Comparison of ENCODE assay signal across 16 cellular contexts in genomic region chr11:124916370-124916710, GRCh38. TPM values are rescaled to one million over a fixed set of nuclear protein-coding genes. Genes with fewer than 3 reads are reported as not detected.
DNase-seq lines count a peak whose midpoint lies in the region; ATAC-seq, FAIRE-seq and TF ChIP-seq lines count a peak whose summit lies in the region.
"Had no signal": no experiment of that assay in that cellular context is flagged by ENCODE, and none has a peak within 500 bp of the region (broad histone marks: within the 10 kb centered on the region; RNA-seq: fewer than 3 reads in every experiment).

No MANE protein-coding gene starts in this region.

- H3K36me3 Mint-ChIP-seq in osteocyte (ENCODE audit: unreplicated experiment) = no peaks in the 10 kb centered on the region

- in situ Hi-C loops in HepG2 (cut with HindIII; ENCODE audit: extremely low pct_ligation_motif_present, low pct_unique_long_range_greater_than_20kb) = no loop called here

- POLR2A ChIA-PET in HepG2 (lab: Yijun Ruan, JAX) (interaction anchor here (1.4 kb wide), 1 partner anchor 38 kb away, joined by 3 read pairs; the partner anchor contains the start of gene CCDC15), endothelial cell of umbilical vein (lab: Charles Lee) (interaction anchor here (1.2 kb wide), 1 partner anchor 16 kb away, joined by 5 read pairs; no protein-coding TSS in a partner anchor)

- H3K4me2 ChIP-seq in HepG2 (ENCODE audit: low read depth, low read length) = no peak overlapping the region
- peak overlapping the region; percentile 54 for H3K4me2 ChIP-seq in endothelial cell of umbilical vein (ENCODE audit: insufficient read depth, low read length)

- H3K27me3 Mint-ChIP-seq in osteocyte (ENCODE audit: unreplicated experiment) = no peaks in the 10 kb centered on the region

- H3K4me1 ChIP-seq in HepG2 (ENCODE audit: insufficient read depth, low read length) (peaks cover 19% of the 10 kb centered on the region), right lobe of liver (peaks cover 0 to 14% (median 0%) of the 10 kb centered on the region in 4 donors), endothelial cell of umbilical vein (ENCODE audit: control insufficient read depth, extremely low read depth, insufficient read depth, low read length) (peaks cover 17% of the 10 kb centered on the region), upper lobe of left lung (peaks cover 0 to 13% (median 8%) of the 10 kb centered on the region in 4 donors)

- intact Hi-C loops in HepG2 (cut with micrococcal nuclease; ENCODE audit: unreplicated experiment) (no loop called here), right lobe of liver (cut with DNase I) (no loop called here), endothelial cell of umbilical vein (cut with micrococcal nuclease) (no loop called here)

- no peak for DNase-seq in HepG2 (ENCODE audit: low spot score)
- DNase-seq in right lobe of liver = no peak
- no peak for DNase-seq in endothelial cell of umbilical vein (ENCODE audit: low read depth, low spot score)
- DNase-seq in osteocyte (ENCODE audit: extremely low spot score, unreplicated experiment) = peak; percentile 75
- no peak for DNase-seq in upper lobe of left lung
- no peak for DNase-seq in T-helper 2 cell
- DNase-seq in AG20443 (ENCODE audit: low spot score) = no peak
- DNase-seq: Calu3, HFFc6 had no signal

- TF ChIP-seq EP300 in HepG2 (IDR thresholded peaks at IDR 0.05; ENCODE audit: low read depth in 2 of 2, low read length in 2 of 2) = no peak
- no peak for TF ChIP-seq EP300 in HepG2 (CRISPR knock-in tag; IDR thresholded peaks at IDR 0.05; ENCODE audit: borderline replicate concordance)
- no peak for TF ChIP-seq EP300 in upper lobe of left lung (IDR thresholded peaks at IDR 0.05)

- no peak overlapping the region for H2AFZ ChIP-seq in HepG2 (ENCODE audit: low read length)
- no peak overlapping the region for H2AFZ ChIP-seq in endothelial cell of umbilical vein (ENCODE audit: low read depth, low read length)

- no peak for TF ChIP-seq RAD21 in HepG2 (CRISPR knock-in tag; IDR thresholded peaks at IDR 0.05)

- no peaks in the 10 kb centered on the region for H3K79me2 ChIP-seq in HepG2 (ENCODE audit: insufficient read depth, low read length)
- no peaks in the 10 kb centered on the region for H3K79me2 ChIP-seq in endothelial cell of umbilical vein (ENCODE audit: control insufficient read depth, insufficient read depth, low read length)

- H3K9me3 ChIP-seq in HepG2 (ENCODE audit: low read length) = peaks cover 11% of the 10 kb centered on the region
- no peaks in the 10 kb centered on the region for H3K9me3 ChIP-seq in right lobe of liver
- no peaks in the 10 kb centered on the region for H3K9me3 ChIP-seq in endothelial cell of umbilical vein (replicated peaks; ENCODE audit: control insufficient read depth, insufficient read depth, low read length)
- H3K9me3 ChIP-seq in upper lobe of left lung = peaks cover 0 to 8% (median 0%) of the 10 kb centered on the region in 4 donors

- no peak for TF ChIP-seq POLR2A in HepG2 (IDR thresholded peaks at IDR 0.05; ENCODE audit: insufficient read depth in 1 of 2, low read depth in 2 of 2, low read length in 2 of 2)
- no peak for TF ChIP-seq POLR2A in right lobe of liver (IDR thresholded peaks at IDR 0.05)
- TF ChIP-seq POLR2A in endothelial cell of umbilical vein (IDR thresholded peaks at IDR 0.05; ENCODE audit: low read depth, low read length) = no peak
- TF ChIP-seq POLR2A in upper lobe of left lung (IDR thresholded peaks at IDR 0.05) = no peak

- H3K9ac ChIP-seq in HepG2 (ENCODE audit: insufficient read depth, low read depth, low read length) = no peak overlapping the region
- H3K9ac ChIP-seq in endothelial cell of umbilical vein (replicated peaks; ENCODE audit: extremely low read depth, insufficient read depth, low read length) = no peak overlapping the region

- no peak overlapping the region for H3K27ac Mint-ChIP-seq in osteocyte (ENCODE audit: unreplicated experiment)
- H3K27ac Mint-ChIP-seq: CD4-positive, alpha-beta T cell had no signal

- no peak for FAIRE-seq in HepG2 (lab: Jason Lieb, UNC)
- FAIRE-seq in endothelial cell of umbilical vein (lab: Jason Lieb, UNC) = no peak

- peaks cover 16% of the 10 kb centered on the region for H3K9me3 Mint-ChIP-seq in osteocyte (ENCODE audit: unreplicated experiment)

- dilution Hi-C loops in endothelial cell of umbilical vein (cut with MboI; ENCODE audit: extremely low pct_ligation_motif_present, low sequenced_read_pairs) = no loop called here

- H3K4me3 ChIP-seq in HepG2 (replicated peaks in 1 of 3; ENCODE audit: insufficient read depth in 1 of 3, low read depth in 2 of 3, low read length in 3 of 3) = no peak overlapping the region
- H3K4me3 ChIP-seq in right lobe of liver = no peak overlapping the region
- no peak overlapping the region for H3K4me3 ChIP-seq in endothelial cell of umbilical vein (replicated peaks in 1 of 3; ENCODE audit: insufficient read depth in 1 of 3, low read depth in 1 of 3, low read length in 3 of 3)
- H3K4me3 ChIP-seq in upper lobe of left lung = no peak overlapping the region

- no peak overlapping the region for H3K27ac ChIP-seq in HepG2 (ENCODE audit: extremely low read length, insufficient read depth, low read length)
- H3K27ac ChIP-seq in right lobe of liver = no peak overlapping the region
- H3K27ac ChIP-seq in endothelial cell of umbilical vein (ENCODE audit: insufficient read depth, low read depth, low read length) = peak overlapping the region; percentile 83
- H3K27ac ChIP-seq in upper lobe of left lung = peak overlapping the region in 1 of 4 donors; percentile 52
- H3K27ac ChIP-seq: 22Rv1, HL-60 had no signal

- H3K9me1 ChIP-seq in endothelial cell of umbilical vein (replicated peaks; ENCODE audit: control insufficient read depth, extremely low read depth, insufficient read depth, low read length) = no peaks in the 10 kb centered on the region

- peak; percentile 60 for ATAC-seq in HepG2
- no peak for ATAC-seq in right lobe of liver
- no peak for ATAC-seq in GM18511 (IDR thresholded peaks at IDR 0.05; ENCODE audit: unreplicated experiment)
- ATAC-seq in upper lobe of left lung (ENCODE audit: low FRiP score in 2 of 2) = no peak

- CTCF ChIA-PET in HepG2 (lab: Yijun Ruan, JAX; ENCODE audit: low intra/inter-chr PET ratio, low total read pairs) = no interaction called here
- CTCF ChIA-PET in endothelial cell of umbilical vein (lab: Charles Lee) = interaction anchor here (1.3 to 2.4 kb wide), 6 partner anchors 10 to 177 kb away, joined by 3 to 14 read pairs (median 3); partner anchors contain the start of genes NRGN and ROBO4

- H3K4me1 Mint-ChIP-seq in osteocyte (ENCODE audit: unreplicated experiment) = peaks cover 4% of the 10 kb centered on the region

- TF ChIP-seq CTCF in HepG2 (CRISPR knock-in tag; IDR thresholded peaks at IDR 0.05) = no peak
- TF ChIP-seq CTCF in right lobe of liver (IDR thresholded peaks at IDR 0.05) = no peak
- no peak for TF ChIP-seq CTCF in endothelial cell of umbilical vein (IDR thresholded peaks at IDR 0.05; ENCODE audit: extremely low read depth in 1 of 2, insufficient read depth in 1 of 2, low read depth in 1 of 2, low read length in 2 of 2)
- no peak for TF ChIP-seq CTCF in osteocyte (IDR thresholded peaks at IDR 0.05)
- no peak for TF ChIP-seq CTCF in upper lobe of left lung (IDR thresholded peaks at IDR 0.05)

- H3K27me3 ChIP-seq in HepG2 (ENCODE audit: control insufficient read depth in 1 of 2, insufficient read depth in 2 of 2, low read length in 2 of 2) (no peaks in the 10 kb centered on the region), right lobe of liver (no peaks in the 10 kb centered on the region), endothelial cell of umbilical vein (ENCODE audit: control insufficient read depth in 2 of 2, insufficient read depth in 2 of 2, low read length in 2 of 2) (no peaks in the 10 kb centered on the region), upper lobe of left lung (no peaks in the 10 kb centered on the region)

- BruUV-seq in HepG2 (replicated peaks; lab: Mats Ljungman, UMichigan) (no TSS peak), endothelial cell of umbilical vein (replicated peaks; lab: Mats Ljungman, UMichigan) (TSS peak; percentile 86)

- no peak overlapping the region for H3K4me3 Mint-ChIP-seq in osteocyte (ENCODE audit: unreplicated experiment)
- H3K4me3 Mint-ChIP-seq: CD4-positive, alpha-beta T cell; HFFc6 had no signal

- H4K20me1 ChIP-seq in HepG2 (ENCODE audit: insufficient read depth, low read length) (no peaks in the 10 kb centered on the region), endothelial cell of umbilical vein (replicated peaks; ENCODE audit: control insufficient read depth, extremely low read depth, insufficient read depth, low read length) (no peaks in the 10 kb centered on the region)

- peaks cover 0 to 1% of the 10 kb centered on the region in 2 experiments; a peak in 2 of 5 replicates for H3K36me3 ChIP-seq in HepG2 (replicated peaks in 1 of 2; ENCODE audit: control insufficient read depth in 1 of 2, insufficient read depth in 2 of 2, low read length in 2 of 2)
- H3K36me3 ChIP-seq in right lobe of liver = no peaks in the 10 kb centered on the region
- H3K36me3 ChIP-seq in endothelial cell of umbilical vein (ENCODE audit: control insufficient read depth in 2 of 2, extremely low read depth in 1 of 2, insufficient read depth in 2 of 2, low read length in 2 of 2) = no peaks in the 10 kb centered on the region
- no peaks in the 10 kb centered on the region for H3K36me3 ChIP-seq in upper lobe of left lung

RNA-seq across cellular contexts. Expression of gene HEPN1, which starts 2.7 kb away (rescaled TPM):
- total RNA-seq in HepG2 (2016; rRNA removed; fragmentation: Illumina TruSeq; extraction: Trizol) (not detected in 2 replicates), right lobe of liver (under 1 TPM in 1 of 6 experiments, not detected in 5; 0.18 TPM), endothelial cell of umbilical vein (not detected in 2 replicates), osteocyte (not detected in 2 replicates), upper lobe of left lung (not detected)
- total RNA-seq in HepG2 (2016; cell fraction: cytosol; rRNA removed; fragmentation: Illumina TruSeq; extraction: Trizol; ENCODE audit: low read depth) = not detected in 2 replicates
- not detected in 2 replicates for total RNA-seq in HepG2 (2016; cell fraction: insoluble cytoplasmic fraction; rRNA removed; fragmentation: Illumina TruSeq; extraction: Trizol)
- total RNA-seq in HepG2 (2016; cell fraction: membrane; rRNA removed; fragmentation: Illumina TruSeq; extraction: Trizol) = not detected in 2 replicates
- not detected in 2 replicates for total RNA-seq in HepG2 (2016; cell fraction: nucleus; rRNA removed; fragmentation: Illumina TruSeq; extraction: Trizol)
- polyA plus RNA-seq in HepG2 (2011; rRNA removed) (not detected in 2 replicates), endothelial cell of umbilical vein (not detected in 2 replicates)
- not detected in 2 replicates for polyA plus RNA-seq in HepG2 (2011; cell fraction: cytosol; rRNA removed)
- polyA plus RNA-seq in HepG2 (2011; cell fraction: nucleus; rRNA removed) = not detected in 2 replicates
- 34.1 and 38.2 TPM in 2 replicates for polyA plus RNA-seq in HepG2 (2012)
- not detected in 2 replicates for polyA plus RNA-seq in HepG2 (2016; cell fraction: cytosol; fragmentation: Illumina TruSeq; extraction: Trizol; ENCODE audit: low read depth)
- not detected in 2 replicates for polyA plus RNA-seq in HepG2 (2016; cell fraction: insoluble cytoplasmic fraction; fragmentation: Illumina TruSeq; extraction: Trizol; ENCODE audit: low read depth)
- not detected in 2 replicates for polyA plus RNA-seq in HepG2 (2016; cell fraction: membrane; fragmentation: Illumina TruSeq; extraction: Trizol; ENCODE audit: low read depth)
- polyA plus RNA-seq in HepG2 (2016; cell fraction: nucleus; fragmentation: Illumina TruSeq; extraction: Trizol; ENCODE audit: insufficient read depth, low read depth) = not detected in 2 replicates
- not detected in 2 replicates for polyA minus RNA-seq in HepG2 (2011; rRNA and poly(A)+ RNA removed; ENCODE audit: low replicate concordance)
- polyA minus RNA-seq in HepG2 (2011; cell fraction: cytosol; rRNA and poly(A)+ RNA removed) = 0.70 TPM in 1 of 2 replicates, not detected in the other
- polyA minus RNA-seq in HepG2 (2011; cell fraction: nucleus; rRNA and poly(A)+ RNA removed) = 0.26 TPM in 1 of 2 replicates, not detected in the other
- polyA plus RNA-seq in endothelial cell of umbilical vein (2011; cell fraction: cytosol; rRNA removed) = not detected in 2 replicates
- polyA plus RNA-seq in endothelial cell of umbilical vein (2011; cell fraction: nucleus; rRNA removed) = not detected in 2 replicates
- polyA plus RNA-seq in endothelial cell of umbilical vein (2012) = not detected in 2 replicates
- not detected in 2 replicates for polyA minus RNA-seq in endothelial cell of umbilical vein
- not detected for polyA minus RNA-seq in endothelial cell of umbilical vein (2011; cell fraction: cytosol; rRNA and poly(A)+ RNA removed)
- polyA minus RNA-seq in endothelial cell of umbilical vein (2011; cell fraction: nucleus; rRNA and poly(A)+ RNA removed) = not detected in 2 replicates
- total RNA-seq: A673; Calu3; CD4-positive, alpha-beta T cell; Daoy; H4; HFFc6 had no signal

RNA-seq across cellular contexts. Expression of gene ROBO4, which starts 18.7 kb away (rescaled TPM):
- 0.07 TPM in 1 of 2 replicates, not detected in the other for total RNA-seq in HepG2 (2016; rRNA removed; fragmentation: Illumina TruSeq; extraction: Trizol)
- not detected in 2 replicates for total RNA-seq in HepG2 (2016; cell fraction: cytosol; rRNA removed; fragmentation: Illumina TruSeq; extraction: Trizol; ENCODE audit: low read depth)
- not detected in 2 replicates for total RNA-seq in HepG2 (2016; cell fraction: insoluble cytoplasmic fraction; rRNA removed; fragmentation: Illumina TruSeq; extraction: Trizol)
- not detected in 2 replicates for total RNA-seq in HepG2 (2016; cell fraction: membrane; rRNA removed; fragmentation: Illumina TruSeq; extraction: Trizol)
- total RNA-seq in HepG2 (2016; cell fraction: nucleus; rRNA removed; fragmentation: Illumina TruSeq; extraction: Trizol) = not detected in 2 replicates
- polyA plus RNA-seq in HepG2 (2011; rRNA removed) = 0.47 and 1.1 TPM in 2 replicates
- 0.21 and 0.60 TPM in 2 replicates for polyA plus RNA-seq in HepG2 (2011; cell fraction: cytosol; rRNA removed)
- polyA plus RNA-seq in HepG2 (2011; cell fraction: nucleus; rRNA removed) = 4.1 and 9.2 TPM in 2 replicates
- polyA plus RNA-seq in HepG2 (2012) = 2.2 and 2.4 TPM in 2 replicates
- not detected in 2 replicates for polyA plus RNA-seq in HepG2 (2016; cell fraction: cytosol; fragmentation: Illumina TruSeq; extraction: Trizol; ENCODE audit: low read depth)
- not detected in 2 replicates for polyA plus RNA-seq in HepG2 (2016; cell fraction: insoluble cytoplasmic fraction; fragmentation: Illumina TruSeq; extraction: Trizol; ENCODE audit: low read depth)
- polyA plus RNA-seq in HepG2 (2016; cell fraction: membrane; fragmentation: Illumina TruSeq; extraction: Trizol; ENCODE audit: low read depth) = not detected in 2 replicates
- 0.51 and 0.55 TPM in 2 replicates for polyA plus RNA-seq in HepG2 (2016; cell fraction: nucleus; fragmentation: Illumina TruSeq; extraction: Trizol; ENCODE audit: insufficient read depth, low read depth)
- 6.3 TPM in 1 of 2 replicates, not detected in the other for polyA minus RNA-seq in HepG2 (2011; rRNA and poly(A)+ RNA removed; ENCODE audit: low replicate concordance)
- polyA minus RNA-seq in HepG2 (2011; cell fraction: cytosol; rRNA and poly(A)+ RNA removed) = 2.1 and 2.7 TPM in 2 replicates
- 3.7 and 7.2 TPM in 2 replicates for polyA minus RNA-seq in HepG2 (2011; cell fraction: nucleus; rRNA and poly(A)+ RNA removed)
- 10 to 100 TPM in 3 of 6 experiments, 1 to 10 TPM in 3; 3.6 to 18.8 (median 9.0) TPM for total RNA-seq in right lobe of liver
- 464 and 474 TPM in 2 replicates for total RNA-seq in endothelial cell of umbilical vein
- polyA plus RNA-seq in endothelial cell of umbilical vein = 260 and 346 TPM in 2 replicates
- 115 and 131 TPM in 2 replicates for polyA plus RNA-seq in endothelial cell of umbilical vein (2011; cell fraction: cytosol; rRNA removed)
- 309 and 459 TPM in 2 replicates for polyA plus RNA-seq in endothelial cell of umbilical vein (2011; cell fraction: nucleus; rRNA removed)
- polyA plus RNA-seq in endothelial cell of umbilical vein (2012) = 220 and 257 TPM in 2 replicates
- polyA minus RNA-seq in endothelial cell of umbilical vein = 256 and 278 TPM in 2 replicates
- not detected for polyA minus RNA-seq in endothelial cell of umbilical vein (2011; cell fraction: cytosol; rRNA and poly(A)+ RNA removed)
- polyA minus RNA-seq in endothelial cell of umbilical vein (2011; cell fraction: nucleus; rRNA and poly(A)+ RNA removed) = 319 and 468 TPM in 2 replicates
- total RNA-seq in osteocyte = 0.56 TPM in 1 of 2 replicates, not detected in the other
- 100 to 1,000 TPM in 2 of 6 donors, 10 to 100 TPM in 4; 17.3 to 111 (median 50.2) TPM for total RNA-seq in upper lobe of left lung
- total RNA-seq: A673; Calu3; CD4-positive, alpha-beta T cell had no signal

RNA-seq across cellular contexts. Expression of gene HEPACAM, which starts 19.5 kb away (rescaled TPM):
- total RNA-seq in HepG2 (2016; rRNA removed; fragmentation: Illumina TruSeq; extraction: Trizol) (58.5 and 66.9 TPM in 2 replicates), right lobe of liver (10 to 100 TPM in 1 of 6 experiments, 1 to 10 TPM in 4, under 1 TPM in 1; 0.30 to 30.8 (median 2.3) TPM), endothelial cell of umbilical vein (not detected in 2 replicates), osteocyte (not detected in 2 replicates), upper lobe of left lung (under 1 TPM in 1 of 6 donors, not detected in 5; 0.14 TPM)
- 17.6 and 18.7 TPM in 2 replicates for total RNA-seq in HepG2 (2016; cell fraction: cytosol; rRNA removed; fragmentation: Illumina TruSeq; extraction: Trizol; ENCODE audit: low read depth)
- 53.8 and 67.4 TPM in 2 replicates for total RNA-seq in HepG2 (2016; cell fraction: insoluble cytoplasmic fraction; rRNA removed; fragmentation: Illumina TruSeq; extraction: Trizol)
- total RNA-seq in HepG2 (2016; cell fraction: membrane; rRNA removed; fragmentation: Illumina TruSeq; extraction: Trizol) = 53.8 and 64.2 TPM in 2 replicates
- total RNA-seq in HepG2 (2016; cell fraction: nucleus; rRNA removed; fragmentation: Illumina TruSeq; extraction: Trizol) = 81.5 and 83.9 TPM in 2 replicates
- polyA plus RNA-seq in HepG2 (2011; rRNA removed) (74.8 and 121 TPM in 2 replicates), endothelial cell of umbilical vein (0.03 TPM in 1 of 2 replicates, not detected in the other)
- 47.5 and 102 TPM in 2 replicates for polyA plus RNA-seq in HepG2 (2011; cell fraction: cytosol; rRNA removed)
- 131 and 258 TPM in 2 replicates for polyA plus RNA-seq in HepG2 (2011; cell fraction: nucleus; rRNA removed)
- 59.1 and 64.3 TPM in 2 replicates for polyA plus RNA-seq in HepG2 (2012)
- polyA plus RNA-seq in HepG2 (2016; cell fraction: cytosol; fragmentation: Illumina TruSeq; extraction: Trizol; ENCODE audit: low read depth) = 10.5 and 13.0 TPM in 2 replicates
- 31.3 and 35.9 TPM in 2 replicates for polyA plus RNA-seq in HepG2 (2016; cell fraction: insoluble cytoplasmic fraction; fragmentation: Illumina TruSeq; extraction: Trizol; ENCODE audit: low read depth)
- polyA plus RNA-seq in HepG2 (2016; cell fraction: membrane; fragmentation: Illumina TruSeq; extraction: Trizol; ENCODE audit: low read depth) = 36.7 and 41.7 TPM in 2 replicates
- polyA plus RNA-seq in HepG2 (2016; cell fraction: nucleus; fragmentation: Illumina TruSeq; extraction: Trizol; ENCODE audit: insufficient read depth, low read depth) = 102 and 105 TPM in 2 replicates
- 0.19 and 706 TPM in 2 replicates for polyA minus RNA-seq in HepG2 (2011; rRNA and poly(A)+ RNA removed; ENCODE audit: low replicate concordance)
- 95.5 and 142 TPM in 2 replicates for polyA minus RNA-seq in HepG2 (2011; cell fraction: cytosol; rRNA and poly(A)+ RNA removed)
- 137 and 199 TPM in 2 replicates for polyA minus RNA-seq in HepG2 (2011; cell fraction: nucleus; rRNA and poly(A)+ RNA removed)
- 0.01 TPM in 2 replicates for polyA plus RNA-seq in endothelial cell of umbilical vein (2011; cell fraction: cytosol; rRNA removed)
- polyA plus RNA-seq in endothelial cell of umbilical vein (2011; cell fraction: nucleus; rRNA removed) = 0.08 and 0.09 TPM in 2 replicates
- not detected in 2 replicates for polyA plus RNA-seq in endothelial cell of umbilical vein (2012)
- polyA minus RNA-seq in endothelial cell of umbilical vein = 0.12 TPM in 1 of 2 replicates, not detected in the other
- not detected for polyA minus RNA-seq in endothelial cell of umbilical vein (2011; cell fraction: cytosol; rRNA and poly(A)+ RNA removed)
- polyA minus RNA-seq in endothelial cell of umbilical vein (2011; cell fraction: nucleus; rRNA and poly(A)+ RNA removed) = not detected in 2 replicates
- total RNA-seq: A673; Calu3; CD4-positive, alpha-beta T cell; Daoy; H4 had no signal

RNA-seq across cellular contexts. Expression of gene CCDC15, which starts 37.7 kb away (rescaled TPM):
- total RNA-seq in HepG2 (2016; rRNA removed; fragmentation: Illumina TruSeq; extraction: Trizol) (4.6 and 6.5 TPM in 2 replicates), right lobe of liver (1 to 10 TPM in 2 of 6 experiments, under 1 TPM in 4; 0.57 to 1.8 (median 0.70) TPM), endothelial cell of umbilical vein (3.8 and 4.6 TPM in 2 replicates), osteocyte (1.3 and 1.8 TPM in 2 replicates), upper lobe of left lung (1 to 10 TPM in 4 of 6 donors, under 1 TPM in 2; 0.89 to 3.1 (median 1.2) TPM)
- 3.4 and 5.0 TPM in 2 replicates for total RNA-seq in HepG2 (2016; cell fraction: cytosol; rRNA removed; fragmentation: Illumina TruSeq; extraction: Trizol; ENCODE audit: low read depth)
- 4.3 and 5.4 TPM in 2 replicates for total RNA-seq in HepG2 (2016; cell fraction: insoluble cytoplasmic fraction; rRNA removed; fragmentation: Illumina TruSeq; extraction: Trizol)
- total RNA-seq in HepG2 (2016; cell fraction: membrane; rRNA removed; fragmentation: Illumina TruSeq; extraction: Trizol) = 2.5 and 3.6 TPM in 2 replicates
- 9.8 and 10.9 TPM in 2 replicates for total RNA-seq in HepG2 (2016; cell fraction: nucleus; rRNA removed; fragmentation: Illumina TruSeq; extraction: Trizol)
- polyA plus RNA-seq in HepG2 (2011; rRNA removed) (1.2 and 2.2 TPM in 2 replicates), endothelial cell of umbilical vein (0.75 and 0.92 TPM in 2 replicates)
- polyA plus RNA-seq in HepG2 (2011; cell fraction: cytosol; rRNA removed) = 0.63 and 0.85 TPM in 2 replicates
- polyA plus RNA-seq in HepG2 (2011; cell fraction: nucleus; rRNA removed) = 1.5 and 2.5 TPM in 2 replicates
- 0.69 and 1.7 TPM in 2 replicates for polyA plus RNA-seq in HepG2 (2012)
- 0.19 and 0.21 TPM in 2 replicates for polyA plus RNA-seq in HepG2 (2016; cell fraction: cytosol; fragmentation: Illumina TruSeq; extraction: Trizol; ENCODE audit: low read depth)
- polyA plus RNA-seq in HepG2 (2016; cell fraction: insoluble cytoplasmic fraction; fragmentation: Illumina TruSeq; extraction: Trizol; ENCODE audit: low read depth) = 3.6 and 4.3 TPM in 2 replicates
- 0.18 and 0.38 TPM in 2 replicates for polyA plus RNA-seq in HepG2 (2016; cell fraction: membrane; fragmentation: Illumina TruSeq; extraction: Trizol; ENCODE audit: low read depth)
- polyA plus RNA-seq in HepG2 (2016; cell fraction: nucleus; fragmentation: Illumina TruSeq; extraction: Trizol; ENCODE audit: insufficient read depth, low read depth) = 4.4 and 5.8 TPM in 2 replicates
- 1.2 TPM in 1 of 2 replicates, not detected in the other for polyA minus RNA-seq in HepG2 (2011; rRNA and poly(A)+ RNA removed; ENCODE audit: low replicate concordance)
- polyA minus RNA-seq in HepG2 (2011; cell fraction: cytosol; rRNA and poly(A)+ RNA removed) = 1.6 and 2.1 TPM in 2 replicates
- 11.4 and 20.6 TPM in 2 replicates for polyA minus RNA-seq in HepG2 (2011; cell fraction: nucleus; rRNA and poly(A)+ RNA removed)
- polyA plus RNA-seq in endothelial cell of umbilical vein (2011; cell fraction: cytosol; rRNA removed) = 1.3 and 1.5 TPM in 2 replicates
- polyA plus RNA-seq in endothelial cell of umbilical vein (2011; cell fraction: nucleus; rRNA removed) = 2.7 and 4.1 TPM in 2 replicates
- polyA plus RNA-seq in endothelial cell of umbilical vein (2012) = 0.97 and 2.2 TPM in 2 replicates
- 1.7 and 2.4 TPM in 2 replicates for polyA minus RNA-seq in endothelial cell of umbilical vein
- not detected for polyA minus RNA-seq in endothelial cell of umbilical vein (2011; cell fraction: cytosol; rRNA and poly(A)+ RNA removed)
- polyA minus RNA-seq in endothelial cell of umbilical vein (2011; cell fraction: nucleus; rRNA and poly(A)+ RNA removed) = 6.2 and 10.0 TPM in 2 replicates

RNA-seq across cellular contexts. Expression of gene ROBO3, which starts 51.1 kb away (rescaled TPM):
- 0.07 TPM in 1 of 2 replicates, not detected in the other for total RNA-seq in HepG2 (2016; rRNA removed; fragmentation: Illumina TruSeq; extraction: Trizol)
- not detected in 2 replicates for total RNA-seq in HepG2 (2016; cell fraction: cytosol; rRNA removed; fragmentation: Illumina TruSeq; extraction: Trizol; ENCODE audit: low read depth)
- total RNA-seq in HepG2 (2016; cell fraction: insoluble cytoplasmic fraction; rRNA removed; fragmentation: Illumina TruSeq; extraction: Trizol) = 0.28 TPM in 1 of 2 replicates, not detected in the other
- total RNA-seq in HepG2 (2016; cell fraction: membrane; rRNA removed; fragmentation: Illumina TruSeq; extraction: Trizol) = 0.24 and 0.25 TPM in 2 replicates
- 0.44 and 0.96 TPM in 2 replicates for total RNA-seq in HepG2 (2016; cell fraction: nucleus; rRNA removed; fragmentation: Illumina TruSeq; extraction: Trizol)
- polyA plus RNA-seq in HepG2 (2011; rRNA removed) = 2.2 and 2.4 TPM in 2 replicates
- polyA plus RNA-seq in HepG2 (2011; cell fraction: cytosol; rRNA removed) = 0.49 and 2.1 TPM in 2 replicates
- 10.4 and 24.0 TPM in 2 replicates for polyA plus RNA-seq in HepG2 (2011; cell fraction: nucleus; rRNA removed)
- 2.3 and 3.0 TPM in 2 replicates for polyA plus RNA-seq in HepG2 (2012)
- polyA plus RNA-seq in HepG2 (2016; cell fraction: cytosol; fragmentation: Illumina TruSeq; extraction: Trizol; ENCODE audit: low read depth) = 0.10 and 0.23 TPM in 2 replicates
- polyA plus RNA-seq in HepG2 (2016; cell fraction: insoluble cytoplasmic fraction; fragmentation: Illumina TruSeq; extraction: Trizol; ENCODE audit: low read depth) = 0.28 TPM in 1 of 2 replicates, not detected in the other
- 0.50 TPM in 1 of 2 replicates, not detected in the other for polyA plus RNA-seq in HepG2 (2016; cell fraction: membrane; fragmentation: Illumina TruSeq; extraction: Trizol; ENCODE audit: low read depth)
- 0.48 and 0.88 TPM in 2 replicates for polyA plus RNA-seq in HepG2 (2016; cell fraction: nucleus; fragmentation: Illumina TruSeq; extraction: Trizol; ENCODE audit: insufficient read depth, low read depth)
- polyA minus RNA-seq in HepG2 (2011; rRNA and poly(A)+ RNA removed; ENCODE audit: low replicate concordance) = 1.2 TPM in 1 of 2 replicates, not detected in the other
- not detected in 2 replicates for polyA minus RNA-seq in HepG2 (2011; cell fraction: cytosol; rRNA and poly(A)+ RNA removed)
- 1.2 and 1.7 TPM in 2 replicates for polyA minus RNA-seq in HepG2 (2011; cell fraction: nucleus; rRNA and poly(A)+ RNA removed)
- 1 to 10 TPM in 5 of 6 experiments, under 1 TPM in 1; 0.80 to 3.6 (median 1.8) TPM for total RNA-seq in right lobe of liver
- total RNA-seq in endothelial cell of umbilical vein = 19.3 and 27.1 TPM in 2 replicates
- polyA plus RNA-seq in endothelial cell of umbilical vein = 65.4 and 79.4 TPM in 2 replicates
- polyA plus RNA-seq in endothelial cell of umbilical vein (2011; cell fraction: cytosol; rRNA removed) = 19.2 and 33.6 TPM in 2 replicates
- polyA plus RNA-seq in endothelial cell of umbilical vein (2011; cell fraction: nucleus; rRNA removed) = 203 and 270 TPM in 2 replicates
- 15.1 and 33.3 TPM in 2 replicates for polyA plus RNA-seq in endothelial cell of umbilical vein (2012)
- 11.4 and 20.7 TPM in 2 replicates for polyA minus RNA-seq in endothelial cell of umbilical vein
- polyA minus RNA-seq in endothelial cell of umbilical vein (2011; cell fraction: cytosol; rRNA and poly(A)+ RNA removed) = not detected
- polyA minus RNA-seq in endothelial cell of umbilical vein (2011; cell fraction: nucleus; rRNA and poly(A)+ RNA removed) = 27.5 and 44.7 TPM in 2 replicates
- total RNA-seq in osteocyte = 14.5 and 15.3 TPM in 2 replicates
- 10 to 100 TPM in 2 of 6 donors, 1 to 10 TPM in 4; 6.4 to 40.9 (median 7.5) TPM for total RNA-seq in upper lobe of left lung
